Comparison of ENCODE assay signal across 8 cellular contexts in the genomic region with DNA sequence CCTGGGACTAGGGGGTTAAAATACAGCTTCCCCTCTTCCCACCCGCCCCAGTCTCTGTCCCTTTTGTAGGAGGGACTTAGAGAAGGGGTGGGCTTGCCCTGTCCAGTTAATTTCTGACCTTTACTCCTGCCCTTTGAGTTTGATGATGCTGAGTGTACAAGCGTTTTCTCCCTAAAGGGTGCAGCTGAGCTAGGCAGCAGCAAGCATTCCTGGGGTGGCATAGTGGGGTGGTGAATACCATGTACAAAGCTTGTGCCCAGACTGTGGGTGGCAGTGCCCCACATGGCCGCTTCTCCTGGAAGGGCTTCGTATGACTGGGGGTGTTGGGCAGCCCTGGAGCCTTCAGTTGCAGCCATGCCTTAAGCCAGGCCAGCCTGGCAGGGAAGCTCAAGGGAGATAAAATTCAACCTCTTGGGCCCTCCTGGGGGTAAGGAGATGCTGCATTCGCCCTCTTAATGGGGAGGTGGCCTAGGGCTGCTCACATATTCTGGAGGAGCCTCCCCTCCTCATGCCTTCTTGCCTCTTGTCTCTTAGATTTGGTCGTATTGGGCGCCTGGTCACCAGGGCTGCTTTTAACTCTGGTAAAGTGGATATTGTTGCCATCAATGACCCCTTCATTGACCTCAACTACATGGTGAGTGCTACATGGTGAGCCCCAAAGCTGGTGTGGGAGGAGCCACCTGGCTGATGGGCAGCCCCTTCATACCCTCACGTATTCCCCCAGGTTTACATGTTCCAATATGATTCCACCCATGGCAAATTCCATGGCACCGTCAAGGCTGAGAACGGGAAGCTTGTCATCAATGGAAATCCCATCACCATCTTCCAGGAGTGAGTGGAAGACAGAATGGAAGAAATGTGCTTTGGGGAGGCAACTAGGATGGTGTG. TPM values are rescaled to one million over a fixed set of nuclear protein-coding genes. Genes with fewer than 3 reads are reported as not detected.
DNase-seq lines count a peak whose midpoint lies in the region; ATAC-seq and TF ChIP-seq lines count a peak whose summit lies in the region.

No MANE protein-coding gene starts in this region.

- H3K9me3 ChIP-seq in PC-9 (ENCODE audit: insufficient read depth, low read depth) = no peaks in the 10 kb centered on the region
- H3K9me3 ChIP-seq in duodenal mucosa (ENCODE audit: control insufficient read depth in 1 of 2, low read length in 2 of 2) = no peaks in the 10 kb centered on the region
- no peaks in the 10 kb centered on the region for H3K9me3 ChIP-seq in neuron (ENCODE audit: low read length)

- H4K20me1 ChIP-seq in PC-9 (ENCODE audit: insufficient read depth) = peaks cover 45% of the 10 kb centered on the region

- H3F3A ChIP-seq in PC-9 (ENCODE audit: insufficient read depth, low read depth) = peaks cover 93% of the 10 kb centered on the region

- H3K27me3 ChIP-seq in PC-9 (ENCODE audit: insufficient read depth, low read depth) (no peaks in the 10 kb centered on the region), duodenal mucosa (ENCODE audit: control insufficient read depth in 1 of 2, insufficient read depth in 2 of 2, low read length in 2 of 2) (no peaks in the 10 kb centered on the region), neuron (ENCODE audit: insufficient read depth, low read length) (no peaks in the 10 kb centered on the region)

- H3K4me3 Mint-ChIP-seq in Calu3 (ENCODE audit: low read depth, unreplicated experiment) = peak overlapping the region; percentile 81

- peak overlapping the region; percentile 81 to 90 for H3K9ac ChIP-seq in duodenal mucosa (ENCODE audit: low read depth in 1 of 2, low read length in 2 of 2)

- peak overlapping the region; percentile 96 for H3K4me2 ChIP-seq in PC-9

- H3K79me2 ChIP-seq in PC-9 (ENCODE audit: low read depth) = peaks cover 50% of the 10 kb centered on the region

- ATAC-seq in GM21723 (IDR thresholded peaks at IDR 0.05; ENCODE audit: unreplicated experiment) = no peak
- ATAC-seq in GM19324 (IDR thresholded peaks at IDR 0.05; ENCODE audit: low FRiP score, unreplicated experiment) = no peak
- no peak for ATAC-seq in HG02852 (IDR thresholded peaks at IDR 0.05; ENCODE audit: unreplicated experiment)

- no TSS peak for BruUV-seq in Calu3 (replicated peaks; lab: Mats Ljungman, UMichigan)
- no TSS peak for BruUV-seq in PC-9 (replicated peaks; lab: Mats Ljungman, UMichigan)

- H3K4me1 Mint-ChIP-seq in Calu3 (ENCODE audit: low read depth, unreplicated experiment) = peaks cover 41% of the 10 kb centered on the region

- peaks cover 37% of the 10 kb centered on the region for H3K36me3 ChIP-seq in PC-9 (ENCODE audit: low read depth)
- peaks cover 20 to 37% of the 10 kb centered on the region in 2 donors for H3K36me3 ChIP-seq in duodenal mucosa (ENCODE audit: control insufficient read depth in 1 of 2, insufficient read depth in 2 of 2, low read length in 2 of 2)
- H3K36me3 ChIP-seq in neuron (ENCODE audit: insufficient read depth, low read length) = peaks cover 43% of the 10 kb centered on the region

- H3K4me1 ChIP-seq in PC-9 (replicated peaks; ENCODE audit: insufficient read depth) (peaks cover 50% of the 10 kb centered on the region), duodenal mucosa (ENCODE audit: control insufficient read depth in 1 of 2, insufficient read depth in 2 of 2, low read length in 2 of 2) (peaks cover 55 to 69% of the 10 kb centered on the region in 2 donors), neuron (ENCODE audit: insufficient read depth, low read length) (peaks cover 32% of the 10 kb centered on the region)

- H3K4me3 ChIP-seq in PC-9 (peak overlapping the region; percentile 97), duodenal mucosa (ENCODE audit: low read depth in 1 of 2, low read length in 2 of 2) (peak overlapping the region; percentile 88 to 91), neuron (ENCODE audit: low read length) (peak overlapping the region; percentile 90)

- H3K9me2 ChIP-seq in PC-9 (ENCODE audit: insufficient read depth) = no peaks in the 10 kb centered on the region

- no peaks in the 10 kb centered on the region for H3K9me3 Mint-ChIP-seq in Calu3 (ENCODE audit: low read depth, unreplicated experiment)

- H2AFZ ChIP-seq in PC-9 (no peak overlapping the region), neuron (ENCODE audit: low read depth, low read length) (no peak overlapping the region)

- peak overlapping the region; percentile 83 for H3K27ac ChIP-seq in PC-9
- H3K27ac ChIP-seq in duodenal mucosa (ENCODE audit: low read depth, low read length) = peak overlapping the region; percentile 94

- peak overlapping the region; percentile 89 for H3K27ac Mint-ChIP-seq in Calu3 (ENCODE audit: unreplicated experiment)

- CTCF ChIA-PET in Calu3 (lab: Charles Lee) (no interaction called here), PC-9 (lab: Charles Lee) (no interaction called here)

- DNase-seq in Calu3 (no peak), PC-9 (no peak), NCI-H1694 (lab: John Stamatoyannopoulos, UW) (no peak)

- H3K36me3 Mint-ChIP-seq in Calu3 (ENCODE audit: insufficient read depth, unreplicated experiment) = peaks cover 85% of the 10 kb centered on the region

- POLR2A ChIA-PET in PC-9 (lab: Charles Lee; ENCODE audit: unreplicated experiment) = interaction anchor here (0.6 to 0.7 kb wide), 5 partner anchors 11 to 680 kb away, joined by 3 to 5 read pairs (median 4); no protein-coding TSS in a partner anchor

- intact Hi-C loops in Calu3 (cut with micrococcal nuclease; ENCODE audit: unreplicated experiment) = loop anchor here (5.0 to 10.0 kb wide), 2 partner anchors 114 to 191 kb away; a partner anchor contains a TSS
- intact Hi-C loops in PC-9 (cut with micrococcal nuclease; ENCODE audit: unreplicated experiment) = loop anchor here (10.0 kb wide), 3 partner anchors 321 to 551 kb away; no protein-coding TSS in a partner anchor

- no peaks in the 10 kb centered on the region for H3K27me3 Mint-ChIP-seq in Calu3 (ENCODE audit: unreplicated experiment)

- TF ChIP-seq CTCF in Calu3 (IDR thresholded peaks at IDR 0.05; ENCODE audit: unreplicated experiment) = no peak
- TF ChIP-seq CTCF in PC-9 (conservative IDR thresholded peaks at IDR 0.05) = no peak

RNA-seq across cellular contexts. Expression of a gene that starts 1.9 kb away (rescaled TPM):
- total RNA-seq in Calu3 (2022) = 2,412 and 2,552 TPM in 2 replicates
- total RNA-seq in PC-9 (2021) = 6,143 and 8,169 TPM in 2 replicates

RNA-seq across cellular contexts. Expression of a gene that starts 19.6 kb away (rescaled TPM):
- total RNA-seq in Calu3 (2022) (0.76 and 1.0 TPM in 2 replicates), PC-9 (2021) (0.65 and 0.70 TPM in 2 replicates)

RNA-seq across cellular contexts. Expression of a gene that starts 31.9 kb away (rescaled TPM):
- total RNA-seq in Calu3 (2022) (86.1 and 88.5 TPM in 2 replicates), PC-9 (2021) (97.5 and 101 TPM in 2 replicates)

RNA-seq across cellular contexts. Expression of a gene that starts 42.3 kb away (rescaled TPM):
- total RNA-seq in Calu3 (2022) (78.0 and 94.7 TPM in 2 replicates), PC-9 (2021) (220 and 266 TPM in 2 replicates)

RNA-seq across cellular contexts. Expression of a gene that starts 43.1 kb away (rescaled TPM):
- 213 and 220 TPM in 2 replicates for total RNA-seq in Calu3 (2022)
- 432 and 456 TPM in 2 replicates for total RNA-seq in PC-9 (2021)
